In the genomic region with DNA sequence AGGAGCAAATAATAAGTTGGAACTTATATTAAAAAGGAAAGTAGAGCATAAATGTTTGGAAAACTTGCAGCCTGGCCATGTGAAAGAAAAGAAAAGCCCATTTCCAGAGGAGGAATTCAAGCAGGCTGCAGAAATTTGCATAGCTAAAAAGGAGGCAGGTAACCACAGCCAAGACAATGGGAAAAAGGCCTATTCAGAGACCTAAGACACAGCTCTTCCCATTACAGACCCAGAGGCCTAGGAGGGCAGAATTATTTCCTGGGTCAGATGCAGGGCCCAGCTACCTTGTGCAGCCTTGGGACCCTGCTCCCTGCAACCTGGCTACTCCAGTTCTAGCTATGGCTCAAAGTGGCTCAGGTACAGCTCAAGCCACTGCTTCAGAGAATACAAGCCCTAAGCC, we compare ENCODE assay signal across 1 cellular context.
TF ChIP-seq lines count a peak whose summit lies in the region.

No MANE protein-coding gene starts in this region.

TF ChIP-seq in GM23338, 12 proteins besides CTCF, POLR2A, EP300 and RAD21 (continued from another document):
- TF ChIP-seq, protein P1, sequence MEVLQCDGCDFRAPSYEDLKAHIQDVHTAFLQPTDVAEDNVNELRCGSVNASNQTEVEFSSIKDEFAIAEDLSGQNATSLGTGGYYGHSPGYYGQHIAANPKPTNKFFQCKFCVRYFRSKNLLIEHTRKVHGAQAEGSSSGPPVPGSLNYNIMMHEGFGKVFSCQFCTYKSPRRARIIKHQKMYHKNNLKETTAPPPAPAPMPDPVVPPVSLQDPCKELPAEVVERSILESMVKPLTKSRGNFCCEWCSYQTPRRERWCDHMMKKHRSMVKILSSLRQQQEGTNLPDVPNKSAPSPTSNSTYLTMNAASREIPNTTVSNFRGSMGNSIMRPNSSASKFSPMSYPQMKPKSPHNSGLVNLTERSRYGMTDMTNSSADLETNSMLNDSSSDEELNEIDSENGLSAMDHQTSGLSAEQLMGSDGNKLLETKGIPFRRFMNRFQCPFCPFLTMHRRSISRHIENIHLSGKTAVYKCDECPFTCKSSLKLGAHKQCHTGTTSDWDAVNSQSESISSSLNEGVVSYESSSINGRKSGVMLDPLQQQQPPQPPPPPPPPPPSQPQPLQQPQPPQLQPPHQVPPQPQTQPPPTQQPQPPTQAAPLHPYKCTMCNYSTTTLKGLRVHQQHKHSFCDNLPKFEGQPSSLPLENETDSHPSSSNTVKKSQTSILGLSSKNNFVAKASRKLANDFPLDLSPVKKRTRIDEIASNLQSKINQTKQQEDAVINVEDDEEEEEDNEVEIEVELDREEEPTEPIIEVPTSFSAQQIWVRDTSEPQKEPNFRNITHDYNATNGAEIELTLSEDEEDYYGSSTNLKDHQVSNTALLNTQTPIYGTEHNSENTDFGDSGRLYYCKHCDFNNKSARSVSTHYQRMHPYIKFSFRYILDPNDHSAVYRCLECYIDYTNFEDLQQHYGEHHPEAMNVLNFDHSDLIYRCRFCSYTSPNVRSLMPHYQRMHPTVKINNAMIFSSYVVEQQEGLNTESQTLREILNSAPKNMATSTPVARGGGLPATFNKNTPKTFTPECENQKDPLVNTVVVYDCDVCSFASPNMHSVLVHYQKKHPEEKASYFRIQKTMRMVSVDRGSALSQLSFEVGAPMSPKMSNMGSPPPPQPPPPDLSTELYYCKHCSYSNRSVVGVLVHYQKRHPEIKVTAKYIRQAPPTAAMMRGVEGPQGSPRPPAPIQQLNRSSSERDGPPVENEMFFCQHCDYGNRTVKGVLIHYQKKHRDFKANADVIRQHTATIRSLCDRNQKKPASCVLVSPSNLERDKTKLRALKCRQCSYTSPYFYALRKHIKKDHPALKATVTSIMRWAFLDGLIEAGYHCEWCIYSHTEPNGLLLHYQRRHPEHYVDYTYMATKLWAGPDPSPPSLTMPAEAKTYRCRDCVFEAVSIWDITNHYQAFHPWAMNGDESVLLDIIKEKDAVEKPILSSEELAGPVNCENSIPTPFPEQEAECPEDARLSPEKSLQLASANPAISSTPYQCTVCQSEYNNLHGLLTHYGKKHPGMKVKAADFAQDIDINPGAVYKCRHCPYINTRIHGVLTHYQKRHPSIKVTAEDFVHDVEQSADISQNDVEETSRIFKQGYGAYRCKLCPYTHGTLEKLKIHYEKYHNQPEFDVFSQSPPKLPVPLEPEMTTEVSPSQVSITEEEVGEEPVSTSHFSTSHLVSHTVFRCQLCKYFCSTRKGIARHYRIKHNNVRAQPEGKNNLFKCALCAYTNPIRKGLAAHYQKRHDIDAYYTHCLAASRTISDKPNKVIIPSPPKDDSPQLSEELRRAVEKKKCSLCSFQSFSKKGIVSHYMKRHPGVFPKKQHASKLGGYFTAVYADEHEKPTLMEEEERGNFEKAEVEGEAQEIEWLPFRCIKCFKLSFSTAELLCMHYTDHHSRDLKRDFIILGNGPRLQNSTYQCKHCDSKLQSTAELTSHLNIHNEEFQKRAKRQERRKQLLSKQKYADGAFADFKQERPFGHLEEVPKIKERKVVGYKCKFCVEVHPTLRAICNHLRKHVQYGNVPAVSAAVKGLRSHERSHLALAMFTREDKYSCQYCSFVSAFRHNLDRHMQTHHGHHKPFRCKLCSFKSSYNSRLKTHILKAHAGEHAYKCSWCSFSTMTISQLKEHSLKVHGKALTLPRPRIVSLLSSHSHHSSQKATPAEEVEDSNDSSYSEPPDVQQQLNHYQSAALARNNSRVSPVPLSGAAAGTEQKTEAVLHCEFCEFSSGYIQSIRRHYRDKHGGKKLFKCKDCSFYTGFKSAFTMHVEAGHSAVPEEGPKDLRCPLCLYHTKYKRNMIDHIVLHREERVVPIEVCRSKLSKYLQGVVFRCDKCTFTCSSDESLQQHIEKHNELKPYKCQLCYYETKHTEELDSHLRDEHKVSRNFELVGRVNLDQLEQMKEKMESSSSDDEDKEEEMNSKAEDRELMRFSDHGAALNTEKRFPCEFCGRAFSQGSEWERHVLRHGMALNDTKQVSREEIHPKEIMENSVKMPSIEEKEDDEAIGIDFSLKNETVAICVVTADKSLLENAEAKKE (CRISPR knock-in tag; IDR thresholded peaks at IDR 0.05), result no peak
- TF ChIP-seq EZH2phosphoT487 (IDR thresholded peaks at IDR 0.05; ENCODE audit: unreplicated experiment) (no peak), POLR2AphosphoS5 (IDR thresholded peaks at IDR 0.05; ENCODE audit: low read depth) (no peak), JUNB (IDR thresholded peaks at IDR 0.05; ENCODE audit: unreplicated experiment) (no peak)
